Comparison of ENCODE assay signal across 29 cellular contexts in the genomic region with DNA sequence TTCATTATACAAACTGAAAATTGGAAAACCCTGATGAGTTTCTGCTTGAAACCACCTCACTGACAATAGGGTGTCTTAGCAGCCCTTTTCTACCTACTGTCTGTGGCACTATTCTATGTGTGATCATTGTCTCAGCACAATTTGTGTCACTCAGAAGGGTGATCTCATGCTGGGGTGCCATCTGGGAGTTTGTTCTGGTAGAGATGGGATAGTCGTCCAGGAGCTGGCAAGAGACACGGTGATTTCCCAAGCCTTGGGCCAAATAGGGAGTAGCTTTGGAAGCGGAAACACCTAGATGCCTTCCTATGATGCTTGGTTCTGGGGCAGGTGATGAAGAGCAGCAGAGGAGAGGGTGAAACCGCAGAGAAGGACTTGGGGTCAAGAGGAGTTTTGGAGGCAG.
"Had no signal": no experiment of that assay in that cellular context is flagged by ENCODE, and none has a peak within 500 bp of the region (broad histone marks: within the 10 kb centered on the region; RNA-seq: fewer than 3 reads in every experiment).

No MANE protein-coding gene starts in this region.

- H3K4me3 ChIP-seq: K562, PC-9 had no signal

- H3K27ac ChIP-seq: PC-9, RWPE1, VCaP had no signal

- DNase-seq: activated B cell treated with CpG ODN at 0.5 μM for 24 hours; activated CD4-positive, alpha-beta memory T cell treated with anti-CD3 and anti-CD28 coated beads for 36 hours; activated CD4-positive, alpha-beta T cell treated with anti-CD3 and anti-CD28 coated beads for 4 hours; activated CD4-positive, alpha-beta T cell treated with anti-CD3 and anti-CD28 coated beads, Interleukin-2, amount 50 U/mL, for 1 hour; activated CD4-positive, CD25-positive, alpha-beta regulatory T cell treated with anti-CD3 and anti-CD28 coated beads, Interleukin-2, amount 50 U/mL, for 72 hours; activated CD8-positive, alpha-beta memory T cell treated with anti-CD3 and anti-CD28 coated beads, Interleukin-2, amount 10 ng/mL, durations not matched to agents 7 days and 5 days; activated CD8-positive, alpha-beta memory T cell treated with anti-CD3 and anti-CD28 coated beads, Interleukin-2, amount 50 U/mL, for 48 hours; activated effector memory CD4-positive, alpha-beta T cell treated with Interleukin-2 at 50 U/mL for 16 hours; activated naive CD4-positive, alpha-beta T cell treated with anti-CD3 and anti-CD28 coated beads, Interleukin-2, amount 10 ng/mL, durations not matched to agents 7 days and 5 days; activated naive CD8-positive, alpha-beta T cell treated with anti-CD3 and anti-CD28 coated beads, Interleukin-2, amount 50 U/mL, for 24 hours; activated T-cell treated with anti-CD3 and anti-CD28 coated beads, Interleukin-2, amount 50 U/mL, for 48 hours; anterior cingulate cortex; NCI-H1105; NCI-H1436 treated with DMSO at 0.1 percent for 48 hours; NCI-H187 treated with DMSO at 0.1 percent for 48 hours; NCI-H2081; NCI-H446; NCI-H510A treated with DMSO at 0.1 percent for 48 hours; NCI-H526 treated with DMSO at 0.1 percent for 48 hours; NCI-H82; PC-9; SW 1271; T-helper 1 cell; T-helper 2 cell; T-helper 9 cell had no signal

- ATAC-seq: activated CD8-positive, alpha-beta memory T cell treated with anti-CD3 and anti-CD28 coated beads, Interleukin-2, amount 10 ng/mL, durations not matched to agents 7 days and 5 days; activated naive CD8-positive, alpha-beta T cell treated with anti-CD3 and anti-CD28 coated beads, Interleukin-2, amount 50 U/mL, for 24 hours; K562; Right ventricle myocardium inferior had no signal
